ENCODE assay signal across 23 cellular contexts in the genomic region with DNA sequence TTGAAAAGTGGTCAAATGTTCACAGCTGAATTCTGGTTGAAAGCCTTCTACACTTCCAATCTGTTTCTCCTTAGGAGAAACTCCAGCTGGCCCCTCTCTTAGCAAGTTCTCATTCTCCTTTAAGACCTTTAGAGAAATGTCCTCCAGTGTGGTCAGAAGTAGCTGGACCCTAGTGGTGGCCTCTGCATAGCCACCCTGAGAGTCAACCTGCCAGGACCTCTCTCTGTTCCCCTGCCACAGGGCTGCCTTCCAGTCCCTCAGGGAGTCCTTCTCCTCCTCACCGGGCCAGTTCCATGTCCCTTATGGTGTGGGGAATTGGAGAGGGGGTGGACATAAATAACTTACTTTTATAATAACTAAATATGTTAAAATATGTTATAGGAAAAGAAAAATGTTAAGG.
A peak's percentile ranks its signal among the peaks of the same experiment; 100 is the strongest.
DNase-seq lines count a peak whose midpoint lies in the region; ATAC-seq, FAIRE-seq and TF ChIP-seq lines count a peak whose summit lies in the region.
"Had no signal": no experiment of that assay in that cellular context is flagged by ENCODE, and none has a peak within 500 bp of the region (broad histone marks: within the 10 kb centered on the region; RNA-seq: fewer than 3 reads in every experiment).

No MANE protein-coding gene starts in this region.

- FAIRE-seq in K562 (lab: Jason Lieb, UNC), result no peak
- no peak for FAIRE-seq in HepG2 (lab: Jason Lieb, UNC)
- FAIRE-seq: GM12878, GM19239, H54 had no signal

- H3K79me2 ChIP-seq in K562 (ENCODE audit: control insufficient read depth, insufficient read depth, low read length) (no peaks in the 10 kb centered on the region), HepG2 (ENCODE audit: insufficient read depth, low read length) (no peaks in the 10 kb centered on the region)

- H3K27ac ChIP-seq in K562 (ENCODE audit: extremely low read depth, low read depth, low read length) (no peak overlapping the region), brain microvascular endothelial cell (no peak overlapping the region), HepG2 (ENCODE audit: extremely low read length, insufficient read depth, low read length) (peak overlapping the region; percentile 60), gastrocnemius medialis (peak overlapping the region; percentile 83 to 93 (median 90))
- H3K27ac ChIP-seq: BLaER1, C4-2B had no signal

- H3K4me3 Mint-ChIP-seq in activated T-helper 17 cell treated with anti-CD3 and anti-CD28 coated beads, Interleukin-2, amount 50 U/mL, for 72 hours, result no peak overlapping the region
- H3K4me3 Mint-ChIP-seq: B cell; CD4-positive, CD25-positive, alpha-beta regulatory T cell; CD8-positive, alpha-beta T cell; GM23338; HFFc6 had no signal

- intact Hi-C loops in K562 (cut with micrococcal nuclease), result no loop called here
- intact Hi-C loops in HepG2 (cut with micrococcal nuclease; ENCODE audit: unreplicated experiment), result no loop called here
- intact Hi-C loops in gastrocnemius medialis (cut with DNase I; ENCODE audit: low total_unique reads), result no loop called here

- 0% methylated on average over 1 of the region's 1 CpG for WGBS in K562 (ENCODE audit: insufficient coverage, low coverage, missing lambda C conversion rate)
- WGBS in HepG2 (ENCODE audit: low lambda C conversion rate), result 90% methylated on average over 1 of the region's 1 CpG

- TF ChIP-seq RAD21 in K562 (CRISPR knock-in tag; conservative IDR thresholded peaks at IDR 0.05 in 1 of 2, IDR thresholded peaks at IDR 0.05 in 1 of 2) (no peak), HepG2 (CRISPR knock-in tag; IDR thresholded peaks at IDR 0.05) (no peak)

- H3K9me3 ChIP-seq in K562 (replicated peaks; ENCODE audit: control insufficient read depth, insufficient read depth, low read depth, low read length) (no peaks in the 10 kb centered on the region), HepG2 (ENCODE audit: low read length) (no peaks in the 10 kb centered on the region), gastrocnemius medialis (no peaks in the 10 kb centered on the region)
- H3K9me3 ChIP-seq: BLaER1, Caco-2, HAP-1 had no signal

- no peak overlapping the region for H3K27ac Mint-ChIP-seq in activated T-helper 17 cell treated with anti-CD3 and anti-CD28 coated beads, Interleukin-2, amount 50 U/mL, for 72 hours
- H3K27ac Mint-ChIP-seq: B cell; CD8-positive, alpha-beta T cell; GM23338; HFFc6 had no signal

- no peak for TF ChIP-seq CTCF in K562 (IDR thresholded peaks at IDR 0.05 in 2 of 3, conservative IDR thresholded peaks at IDR 0.05 in 1 of 3; ENCODE audit: insufficient read depth in 2 of 3, low read depth in 1 of 3, low read length in 3 of 3)
- TF ChIP-seq CTCF in brain microvascular endothelial cell (IDR thresholded peaks at IDR 0.05; ENCODE audit: low read depth, low read length, missing control alignments), result peak; percentile 7
- no peak for TF ChIP-seq CTCF in HepG2 (CRISPR knock-in tag; IDR thresholded peaks at IDR 0.05)
- no peak for TF ChIP-seq CTCF in gastrocnemius medialis (IDR thresholded peaks at IDR 0.05 in 4 of 5, conservative IDR thresholded peaks at IDR 0.05 in 1 of 5)

- no peak for DNase-seq in K562 (ENCODE audit: extremely low read depth in 1 of 4, low spot score in 3 of 4)
- no peak for DNase-seq in brain microvascular endothelial cell
- DNase-seq in HepG2 (ENCODE audit: low spot score), result no peak
- no peak for DNase-seq in gastrocnemius medialis
- no peak for DNase-seq in NCI-H2196 treated with DMSO at 0.1 percent for 48 hours (lab: John Stamatoyannopoulos, UW; ENCODE audit: unreplicated experiment)
- DNase-seq: Caco-2; CD4-positive, CD25-positive, alpha-beta regulatory T cell; CD8-positive, alpha-beta T cell; DMS79; EL; GDM1; HFFc6 had no signal

- H3K4me1 ChIP-seq in K562 (replicated peaks in 1 of 2; ENCODE audit: control insufficient read depth in 2 of 2, insufficient read depth in 2 of 2, low read length in 2 of 2) (no peaks in the 10 kb centered on the region), HepG2 (ENCODE audit: insufficient read depth, low read length) (peaks cover 55% of the 10 kb centered on the region), gastrocnemius medialis (peaks cover 20 to 26% of the 10 kb centered on the region in 2 donors)
- H3K4me1 ChIP-seq: BLaER1, HAP-1 had no signal

- no peaks in the 10 kb centered on the region for H3K9me1 ChIP-seq in K562 (ENCODE audit: control insufficient read depth, insufficient read depth, low read length)

- CTCF ChIA-PET in K562 (lab: Yijun Ruan, JAX; ENCODE audit: low intra/inter-chr PET ratio), result no interaction called here
- CTCF ChIA-PET in HepG2 (lab: Yijun Ruan, JAX; ENCODE audit: low intra/inter-chr PET ratio, low total read pairs), result no interaction called here

- H3K4me3 ChIP-seq in K562 (no peak overlapping the region), brain microvascular endothelial cell (ENCODE audit: low read depth, low read length) (no peak overlapping the region), HepG2 (replicated peaks in 1 of 3; ENCODE audit: insufficient read depth in 1 of 3, low read depth in 2 of 3, low read length in 3 of 3) (no peak overlapping the region), gastrocnemius medialis (no peak overlapping the region)
- H3K4me3 ChIP-seq: BLaER1, GM12878, GM23338, HAP-1 had no signal

- H3K27me3 ChIP-seq in K562 (ENCODE audit: control insufficient read depth in 2 of 2, insufficient read depth in 2 of 2, low read length in 2 of 2) (no peaks in the 10 kb centered on the region; a peak in 1 of 5 replicates), brain microvascular endothelial cell (replicated peaks) (peaks cover 9% of the 10 kb centered on the region), HepG2 (ENCODE audit: control insufficient read depth in 1 of 2, insufficient read depth in 2 of 2, low read length in 2 of 2) (no peaks in the 10 kb centered on the region; a peak in 1 of 5 replicates), gastrocnemius medialis (no peaks in the 10 kb centered on the region)
- H3K27me3 ChIP-seq: BLaER1 had no signal

- peak; percentile 34; the same call in 1 of the 3 replicates for ATAC-seq in K562
- ATAC-seq in HepG2, result peak; percentile 15; the same call in 1 of the 3 replicates
- ATAC-seq in gastrocnemius medialis, result no peak
- ATAC-seq in HG02884 (IDR thresholded peaks at IDR 0.05; ENCODE audit: unreplicated experiment), result no peak
- no peak for ATAC-seq in activated T-helper 17 cell treated with anti-CD3 and anti-CD28 coated beads, Interleukin-2, amount 50 U/mL, for 72 hours (replicated peaks)
- no peak for ATAC-seq in HG02678 (IDR thresholded peaks at IDR 0.05; ENCODE audit: unreplicated experiment)
- ATAC-seq: CD8-positive, alpha-beta T cell; GM12878; GM23338 had no signal

- TF ChIP-seq POLR2A in K562 (conservative IDR thresholded peaks at IDR 0.05) (no peak), HepG2 (IDR thresholded peaks at IDR 0.05; ENCODE audit: insufficient read depth in 1 of 2, low read depth in 2 of 2, low read length in 2 of 2) (no peak), gastrocnemius medialis (IDR thresholded peaks at IDR 0.05) (no peak)

- no peaks in the 10 kb centered on the region for H3K9me3 Mint-ChIP-seq in activated T-helper 17 cell treated with anti-CD3 and anti-CD28 coated beads, Interleukin-2, amount 50 U/mL, for 72 hours
- H3K9me3 Mint-ChIP-seq: CD4-positive, CD25-positive, alpha-beta regulatory T cell; CD8-positive, alpha-beta T cell; GM23338; HFFc6 had no signal

- H3K36me3 ChIP-seq in K562 (ENCODE audit: control insufficient read depth, insufficient read depth, low read length) (no peaks in the 10 kb centered on the region), brain microvascular endothelial cell (replicated peaks) (no peaks in the 10 kb centered on the region), HepG2 (replicated peaks in 1 of 2; ENCODE audit: control insufficient read depth in 1 of 2, insufficient read depth in 2 of 2, low read length in 2 of 2) (no peaks in the 10 kb centered on the region), gastrocnemius medialis (no peaks in the 10 kb centered on the region)
- H3K36me3 ChIP-seq: BLaER1, HAP-1 had no signal

- BruUV-seq in K562 (replicated peaks; lab: Mats Ljungman, UMichigan) (no TSS peak), HepG2 (replicated peaks; lab: Mats Ljungman, UMichigan) (no TSS peak)

- peaks cover 16% of the 10 kb centered on the region for H3K27me3 Mint-ChIP-seq in activated T-helper 17 cell treated with anti-CD3 and anti-CD28 coated beads, Interleukin-2, amount 50 U/mL, for 72 hours

- H4K20me1 ChIP-seq in K562 (replicated peaks; ENCODE audit: control insufficient read depth, insufficient read depth, low read length) (no peaks in the 10 kb centered on the region), HepG2 (ENCODE audit: insufficient read depth, low read length) (no peaks in the 10 kb centered on the region)
- H4K20me1 ChIP-seq: BLaER1 had no signal

- H3K36me3 Mint-ChIP-seq in activated T-helper 17 cell treated with anti-CD3 and anti-CD28 coated beads, Interleukin-2, amount 50 U/mL, for 72 hours (ENCODE audit: low read depth), result no peaks in the 10 kb centered on the region
- H3K36me3 Mint-ChIP-seq: CD4-positive, CD25-positive, alpha-beta regulatory T cell; CD8-positive, alpha-beta T cell had no signal

- H3K4me2 ChIP-seq in K562 (ENCODE audit: insufficient read depth, low read length) (no peak overlapping the region), HepG2 (ENCODE audit: low read depth, low read length) (no peak overlapping the region)
- H3K4me2 ChIP-seq: BLaER1, GM23338 had no signal

- TF ChIP-seq EP300 in K562 (IDR thresholded peaks at IDR 0.05; ENCODE audit: low read length), result no peak
- TF ChIP-seq EP300 in HepG2 (IDR thresholded peaks at IDR 0.05; ENCODE audit: low read depth in 2 of 2, low read length in 2 of 2), result no peak
- no peak for TF ChIP-seq EP300 in HepG2 (CRISPR knock-in tag; IDR thresholded peaks at IDR 0.05; ENCODE audit: borderline replicate concordance)

- H3K9ac ChIP-seq in K562 (ENCODE audit: insufficient read depth in 1 of 2, low read depth in 2 of 2, low read length in 2 of 2), result no peak overlapping the region
- H3K9ac ChIP-seq in HepG2 (ENCODE audit: insufficient read depth, low read depth, low read length), result no peak overlapping the region
- H3K9ac ChIP-seq: BLaER1 had no signal

- POLR2A ChIA-PET in K562 (lab: Yijun Ruan, JAX), result no interaction called here
- POLR2A ChIA-PET in HepG2 (lab: Yijun Ruan, JAX), result interaction anchor here (1.2 to 3.0 kb wide), 5 partner anchors 13 to 286 kb away, joined by 6 to 24 read pairs (median 17); a partner anchor contains a TSS

- in situ Hi-C loops in K562 (cut with MboI) (no loop called here), brain microvascular endothelial cell (cut with HindIII; ENCODE audit: low pct_ligation_motif_present, low sequenced_read_pairs) (no loop called here), HepG2 (cut with HindIII; ENCODE audit: extremely low pct_ligation_motif_present, low pct_unique_long_range_greater_than_20kb) (no loop called here), gastrocnemius medialis (cut with MboI; ENCODE audit: low sequenced_read_pairs in 4 of 4) (loop anchor here in 1 of 4 donors (10.0 kb wide), 1 partner anchor 518 kb away; a partner anchor contains a TSS)

- no peaks in the 10 kb centered on the region for H3K4me1 Mint-ChIP-seq in activated T-helper 17 cell treated with anti-CD3 and anti-CD28 coated beads, Interleukin-2, amount 50 U/mL, for 72 hours
- H3K4me1 Mint-ChIP-seq: B cell; CD4-positive, CD25-positive, alpha-beta regulatory T cell; GM23338 had no signal

- no peak overlapping the region for H2AFZ ChIP-seq in K562 (ENCODE audit: low read depth, low read length)
- H2AFZ ChIP-seq in HepG2 (ENCODE audit: low read length), result no peak overlapping the region
- H2AFZ ChIP-seq: GM23338 had no signal

Comparison
In these comparisons a context has a peak if more than half of its experiments do, and no peak if none do; other contexts are left out.
1. ATAC-seq: peak in K562 (single experiment) and HepG2 (single experiment); none in gastrocnemius medialis (0 of 2), HG02884 (single experiment), activated T-helper 17 cell treated with anti-CD3 and anti-CD28 coated beads, Interleukin-2, amount 50 U/mL, for 72 hours (single experiment) and HG02678 (single experiment).
2. H3K27ac ChIP-seq: peak in HepG2 (single experiment) and gastrocnemius medialis (4 of 4); none in K562 (single experiment) and brain microvascular endothelial cell (single experiment).